Comparison of ENCODE assay signal across 10 cellular contexts in genomic region chr6:56403663-56404200, GRCh38.
"Had no signal": no experiment of that assay in that cellular context is flagged by ENCODE, and none has a peak within 500 bp of the region (broad histone marks: within the 10 kb centered on the region; RNA-seq: fewer than 3 reads in every experiment).

No MANE protein-coding gene starts in this region.

- H3K9me3 ChIP-seq: ovary had no signal

- DNase-seq: activated CD4-positive, alpha-beta memory T cell treated with anti-CD3 and anti-CD28 coated beads, Interleukin-2, amount 10 ng/mL, durations not matched to agents 7 days and 5 days; activated naive CD4-positive, alpha-beta T cell; aorta; nephron progenitor cell; ovary; T-cell had no signal

- H3K4me1 Mint-ChIP-seq: activated CD4-positive, alpha-beta memory T cell treated with anti-CD3 and anti-CD28 coated beads, Interleukin-2, amount 10 ng/mL, durations not matched to agents 7 days and 5 days; T-cell had no signal

- H3K27ac Mint-ChIP-seq: activated CD4-positive, alpha-beta memory T cell treated with anti-CD3 and anti-CD28 coated beads, Interleukin-2, amount 10 ng/mL, durations not matched to agents 7 days and 5 days; activated T-helper 1 cell treated with anti-CD3 and anti-CD28 coated beads, Interleukin-12 subunit alpha, Interleukin-12 subunit beta, Interleukin-2, Interleukin-4 antibody, amounts not matched to agents 30 ng/mL and 10 ng/mL and 1 ng/mL, durations not matched to agents 14 hours and 24 hours and 36 hours; nephron progenitor cell; T-cell; type B pancreatic cell had no signal

- H3K27ac ChIP-seq: VCaP had no signal

- H3K36me3 ChIP-seq: ovary had no signal

- H3K9me3 Mint-ChIP-seq: activated CD4-positive, alpha-beta memory T cell treated with anti-CD3 and anti-CD28 coated beads, Interleukin-2, amount 10 ng/mL, durations not matched to agents 7 days and 5 days; activated T-helper 1 cell treated with anti-CD3 and anti-CD28 coated beads, Interleukin-12 subunit alpha, Interleukin-12 subunit beta, Interleukin-2, Interleukin-4 antibody, amounts not matched to agents 30 ng/mL and 10 ng/mL and 1 ng/mL, durations not matched to agents 14 hours and 24 hours and 36 hours had no signal

- H3K4me3 Mint-ChIP-seq: activated CD4-positive, alpha-beta memory T cell treated with anti-CD3 and anti-CD28 coated beads, Interleukin-2, amount 10 ng/mL, durations not matched to agents 7 days and 5 days; activated T-helper 1 cell treated with anti-CD3 and anti-CD28 coated beads, Interleukin-12 subunit alpha, Interleukin-12 subunit beta, Interleukin-2, Interleukin-4 antibody, amounts not matched to agents 30 ng/mL and 10 ng/mL and 1 ng/mL, durations not matched to agents 14 hours and 24 hours and 36 hours; nephron progenitor cell; T-cell; type B pancreatic cell had no signal

- H3K4me3 ChIP-seq: ovary, skin epidermis had no signal

- ATAC-seq: T-cell had no signal

- H3K36me3 Mint-ChIP-seq: T-cell had no signal

- H3K27me3 Mint-ChIP-seq: activated CD4-positive, alpha-beta memory T cell treated with anti-CD3 and anti-CD28 coated beads, Interleukin-2, amount 10 ng/mL, durations not matched to agents 7 days and 5 days; type B pancreatic cell had no signal

- H3K27me3 ChIP-seq: ovary had no signal
